Comparison of ENCODE assay signal across 11 cellular contexts in genomic region chr4:80221161-80221560, GRCh38.
DNase-seq lines count a peak whose midpoint lies in the region; ATAC-seq, FAIRE-seq and TF ChIP-seq lines count a peak whose summit lies in the region.
"Had no signal": no experiment of that assay in that cellular context is flagged by ENCODE, and none has a peak within 500 bp of the region (broad histone marks: within the 10 kb centered on the region; RNA-seq: fewer than 3 reads in every experiment).

No MANE protein-coding gene starts in this region.

- peak; percentile 23 for DNase-seq in KBM-7
- peak; percentile 38 for DNase-seq in amniotic epithelial cell (ENCODE audit: low read depth)
- peak; percentile 42 for DNase-seq in kidney glomerular epithelial cell (lab: John Stamatoyannopoulos, UW)
- DNase-seq in HTR-8/SVneo (ENCODE audit: insufficient read length, low spot score), result no peak
- no peak for DNase-seq in NCI-H1436 (lab: John Stamatoyannopoulos, UW)
- DNase-seq: activated T-cell treated with anti-CD3 and anti-CD28 coated beads, Interleukin-2, amount 50 U/mL, for 4 hours had no signal

- peak; percentile 35 for TF ChIP-seq CTCF in C4-2B (conservative IDR thresholded peaks at IDR 0.05)

- in situ Hi-C loops in KBM-7 (cut with MboI; ENCODE audit: low pct_unique_long_range_greater_than_20kb, low sequenced_read_pairs), result no loop called here

- H3K27ac ChIP-seq in C4-2B, result no peak overlapping the region
- H3K27ac ChIP-seq: epithelial cell of prostate, SJCRH30 had no signal

- ATAC-seq in HG02840 (IDR thresholded peaks at IDR 0.05; ENCODE audit: low FRiP score, unreplicated experiment), result no peak
- no peak for ATAC-seq in HG02642 (IDR thresholded peaks at IDR 0.05; ENCODE audit: poor library complexity, unreplicated experiment)
- ATAC-seq: activated T-cell treated with anti-CD3 and anti-CD28 coated beads, Interleukin-2, amount 50 U/mL, for 4 hours had no signal

- no peak for FAIRE-seq in HTR-8/SVneo (lab: Jason Lieb, UNC)

Comparison
In these comparisons a context has a peak if more than half of its experiments do, and no peak if none do; other contexts are left out.
1. DNase-seq: peak in KBM-7 (single experiment), amniotic epithelial cell (single experiment) and kidney glomerular epithelial cell (single experiment); none in HTR-8/SVneo (single experiment) and NCI-H1436 (single experiment).